ENCODE assay signal across 8 cellular contexts in the genomic region with DNA sequence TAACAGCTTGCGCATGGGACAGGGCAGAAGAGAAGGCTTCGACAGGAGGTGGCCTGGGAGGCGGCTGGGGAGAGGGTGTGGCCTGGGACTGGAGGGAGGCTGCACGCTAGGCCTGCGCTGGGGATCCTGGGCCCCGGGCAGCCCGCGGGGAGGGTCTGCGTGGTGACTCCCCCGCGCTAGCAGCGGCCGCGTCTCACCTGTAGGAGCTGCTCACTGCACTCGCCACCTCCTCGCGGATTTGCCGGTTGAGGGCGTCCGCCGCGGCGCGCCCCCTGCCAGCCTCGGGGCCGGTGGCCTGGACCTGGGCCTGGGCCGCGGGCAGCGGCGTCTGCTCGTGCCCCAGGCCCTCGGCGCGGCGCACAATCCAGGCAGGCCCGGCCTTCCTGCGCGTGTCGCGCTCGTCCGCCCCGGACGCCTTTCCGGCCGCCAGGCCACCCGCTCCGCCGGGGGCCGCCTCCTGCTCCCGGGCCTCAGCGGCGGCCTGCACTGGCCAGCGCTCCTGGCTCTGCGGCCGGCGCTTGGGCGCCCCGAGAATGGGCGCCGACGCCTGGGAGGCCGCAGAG. TPM values are rescaled to one million over a fixed set of nuclear protein-coding genes. Genes with fewer than 3 reads are reported as not detected.
DNase-seq lines count a peak whose midpoint lies in the region; ATAC-seq and TF ChIP-seq lines count a peak whose summit lies in the region.

No MANE protein-coding gene starts in this region.

- DNase-seq in DMS53 (lab: John Stamatoyannopoulos, UW) = peak; percentile 93
- peak; percentile 21 to 52 for DNase-seq in cardiac muscle cell (ENCODE audit: low read depth in 1 of 2, low spot score in 1 of 2)
- DNase-seq in progenitor cell of endocrine pancreas (ENCODE audit: low spot score, unreplicated experiment) = no peak
- no peak for DNase-seq in SW 1271 (lab: John Stamatoyannopoulos, UW)

- H3K9me3 Mint-ChIP-seq in activated T-helper 17 cell treated with anti-CD3 and anti-CD28 coated beads, Interleukin-2, amount 50 U/mL, for 72 hours = no peaks in the 10 kb centered on the region
- no peaks in the 10 kb centered on the region for H3K9me3 Mint-ChIP-seq in progenitor cell of endocrine pancreas (ENCODE audit: low read depth)

- no peaks in the 10 kb centered on the region for H3K36me3 ChIP-seq in HUES64 (ENCODE audit: insufficient read depth, low read length)
- H3K36me3 ChIP-seq in cardiac muscle cell = no peaks in the 10 kb centered on the region

- under 1% methylated on average over 63 of the region's 63 CpGs for WGBS in HUES64

- peaks cover 5% of the 10 kb centered on the region for H3K4me1 Mint-ChIP-seq in activated T-helper 17 cell treated with anti-CD3 and anti-CD28 coated beads, Interleukin-2, amount 50 U/mL, for 72 hours
- H3K4me1 Mint-ChIP-seq in progenitor cell of endocrine pancreas (ENCODE audit: low read depth) = peaks cover 4% of the 10 kb centered on the region

- peak; percentile 30 for ATAC-seq in activated T-helper 17 cell treated with anti-CD3 and anti-CD28 coated beads, Interleukin-2, amount 50 U/mL, for 72 hours (replicated peaks)
- ATAC-seq in GM18909 (IDR thresholded peaks at IDR 0.05; ENCODE audit: poor library complexity, unreplicated experiment) (no peak), GM18867 (IDR thresholded peaks at IDR 0.05; ENCODE audit: unreplicated experiment) (no peak)

- peaks cover 5% of the 10 kb centered on the region for H3K36me3 Mint-ChIP-seq in activated T-helper 17 cell treated with anti-CD3 and anti-CD28 coated beads, Interleukin-2, amount 50 U/mL, for 72 hours (ENCODE audit: low read depth)
- no peaks in the 10 kb centered on the region for H3K36me3 Mint-ChIP-seq in progenitor cell of endocrine pancreas (ENCODE audit: insufficient read depth)

- 0 out of 2 replicates have a peak overlapping the region, but pooled peaks have one; percentile 21 for H3K9ac ChIP-seq in HUES64 (ENCODE audit: low read depth, low read length)

- H3K27ac ChIP-seq in HUES64 (ENCODE audit: low read depth, low read length) (no peak overlapping the region), cardiac muscle cell (no peak overlapping the region)

- H3K9me3 ChIP-seq in HUES64 (ENCODE audit: insufficient read depth, low read depth, low read length) (no peaks in the 10 kb centered on the region), cardiac muscle cell (ENCODE audit: low read depth) (no peaks in the 10 kb centered on the region)

- H3K27me3 ChIP-seq in HUES64 (ENCODE audit: insufficient read depth, low read length) (peaks cover 83% of the 10 kb centered on the region), cardiac muscle cell (peaks cover 100% of the 10 kb centered on the region)

- TF ChIP-seq CTCF in cardiac muscle cell (IDR thresholded peaks at IDR 0.05; ENCODE audit: low read depth, low read length) (no peak), progenitor cell of endocrine pancreas (IDR thresholded peaks at IDR 0.05; ENCODE audit: unreplicated experiment) (peak; percentile 25)

- H3K4me3 Mint-ChIP-seq in activated T-helper 17 cell treated with anti-CD3 and anti-CD28 coated beads, Interleukin-2, amount 50 U/mL, for 72 hours = peak overlapping the region; percentile 68
- H3K4me3 Mint-ChIP-seq in progenitor cell of endocrine pancreas (ENCODE audit: low read depth) = peak overlapping the region; percentile 62

- peaks cover 61% of the 10 kb centered on the region for H3K27me3 Mint-ChIP-seq in activated T-helper 17 cell treated with anti-CD3 and anti-CD28 coated beads, Interleukin-2, amount 50 U/mL, for 72 hours
- peaks cover 76% of the 10 kb centered on the region for H3K27me3 Mint-ChIP-seq in progenitor cell of endocrine pancreas

- H3K27ac Mint-ChIP-seq in activated T-helper 17 cell treated with anti-CD3 and anti-CD28 coated beads, Interleukin-2, amount 50 U/mL, for 72 hours = no peak overlapping the region
- peak overlapping the region; percentile 11 for H3K27ac Mint-ChIP-seq in progenitor cell of endocrine pancreas

- H3K4me1 ChIP-seq in HUES64 (ENCODE audit: insufficient read depth, low read length) (peaks cover 31% of the 10 kb centered on the region), cardiac muscle cell (ENCODE audit: low read depth) (no peaks in the 10 kb centered on the region)

- H3K4me3 ChIP-seq in HUES64 (ENCODE audit: low read length) = peak overlapping the region; percentile 54
- peak overlapping the region; percentile 48 for H3K4me3 ChIP-seq in cardiac muscle cell

RNA-seq across cellular contexts. Expression of a gene that starts 1.5 kb away (rescaled TPM):
- 3.3 TPM for polyA plus RNA-seq in HUES64 (2013, experiment 1 of 2)
- polyA plus RNA-seq in HUES64 (2013, experiment 2 of 2) = 5.5 TPM
- under 1 TPM; 0.21 to 0.24 TPM for total RNA-seq in activated T-helper 17 cell treated with anti-CD3 and anti-CD28 coated beads, Interleukin-2, amount 50 U/mL, for 72 hours
- 2.9 and 3.8 TPM in 2 replicates for total RNA-seq in cardiac muscle cell
- 2.7 and 5.6 TPM in 2 replicates for polyA plus RNA-seq in cardiac muscle cell
- 5.4 and 6.0 TPM in 2 replicates for total RNA-seq in progenitor cell of endocrine pancreas

RNA-seq across cellular contexts. Expression of a gene that starts 50.3 kb away (rescaled TPM):
- polyA plus RNA-seq in HUES64 (2013, experiment 1 of 2) = not detected
- polyA plus RNA-seq in HUES64 (2013, experiment 2 of 2) = not detected
- total RNA-seq in activated T-helper 17 cell treated with anti-CD3 and anti-CD28 coated beads, Interleukin-2, amount 50 U/mL, for 72 hours = not detected
- total RNA-seq in cardiac muscle cell = 0.21 and 0.45 TPM in 2 replicates
- polyA plus RNA-seq in cardiac muscle cell = not detected in 2 replicates
- total RNA-seq in progenitor cell of endocrine pancreas = not detected in 2 replicates

Comparison
In these comparisons a context has a peak if more than half of its experiments do, and no peak if none do; other contexts are left out.
1. DNase-seq: peak in DMS53 (single experiment) and cardiac muscle cell (2 of 2); none in progenitor cell of endocrine pancreas (single experiment) and SW 1271 (0 of 2).